1 cellular context compared by ENCODE assay signal in the genomic region with DNA sequence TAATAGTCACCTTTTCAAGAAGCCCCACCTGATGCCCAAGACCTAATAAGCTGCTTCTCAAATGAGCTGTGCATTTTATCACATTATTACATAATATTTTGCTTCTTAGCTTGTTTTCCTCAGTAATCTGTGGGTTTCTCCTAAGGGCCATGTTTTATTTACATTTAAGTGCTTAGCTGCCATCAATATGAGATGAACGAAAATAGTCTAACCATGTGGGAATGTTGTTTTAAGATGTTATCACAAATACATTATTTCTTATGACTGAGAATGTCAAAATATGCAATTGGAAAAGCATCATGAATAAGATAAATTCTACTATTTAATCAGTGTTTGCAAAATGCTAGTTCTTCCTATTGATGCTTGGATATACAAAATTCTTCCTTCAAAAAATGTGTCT.
TF ChIP-seq lines count a peak whose summit lies in the region.

No MANE protein-coding gene starts in this region.

TF ChIP-seq in GM12878, 131 proteins besides CTCF, POLR2A, EP300 and RAD21 (continued from another document):
- TF ChIP-seq, protein P1, sequence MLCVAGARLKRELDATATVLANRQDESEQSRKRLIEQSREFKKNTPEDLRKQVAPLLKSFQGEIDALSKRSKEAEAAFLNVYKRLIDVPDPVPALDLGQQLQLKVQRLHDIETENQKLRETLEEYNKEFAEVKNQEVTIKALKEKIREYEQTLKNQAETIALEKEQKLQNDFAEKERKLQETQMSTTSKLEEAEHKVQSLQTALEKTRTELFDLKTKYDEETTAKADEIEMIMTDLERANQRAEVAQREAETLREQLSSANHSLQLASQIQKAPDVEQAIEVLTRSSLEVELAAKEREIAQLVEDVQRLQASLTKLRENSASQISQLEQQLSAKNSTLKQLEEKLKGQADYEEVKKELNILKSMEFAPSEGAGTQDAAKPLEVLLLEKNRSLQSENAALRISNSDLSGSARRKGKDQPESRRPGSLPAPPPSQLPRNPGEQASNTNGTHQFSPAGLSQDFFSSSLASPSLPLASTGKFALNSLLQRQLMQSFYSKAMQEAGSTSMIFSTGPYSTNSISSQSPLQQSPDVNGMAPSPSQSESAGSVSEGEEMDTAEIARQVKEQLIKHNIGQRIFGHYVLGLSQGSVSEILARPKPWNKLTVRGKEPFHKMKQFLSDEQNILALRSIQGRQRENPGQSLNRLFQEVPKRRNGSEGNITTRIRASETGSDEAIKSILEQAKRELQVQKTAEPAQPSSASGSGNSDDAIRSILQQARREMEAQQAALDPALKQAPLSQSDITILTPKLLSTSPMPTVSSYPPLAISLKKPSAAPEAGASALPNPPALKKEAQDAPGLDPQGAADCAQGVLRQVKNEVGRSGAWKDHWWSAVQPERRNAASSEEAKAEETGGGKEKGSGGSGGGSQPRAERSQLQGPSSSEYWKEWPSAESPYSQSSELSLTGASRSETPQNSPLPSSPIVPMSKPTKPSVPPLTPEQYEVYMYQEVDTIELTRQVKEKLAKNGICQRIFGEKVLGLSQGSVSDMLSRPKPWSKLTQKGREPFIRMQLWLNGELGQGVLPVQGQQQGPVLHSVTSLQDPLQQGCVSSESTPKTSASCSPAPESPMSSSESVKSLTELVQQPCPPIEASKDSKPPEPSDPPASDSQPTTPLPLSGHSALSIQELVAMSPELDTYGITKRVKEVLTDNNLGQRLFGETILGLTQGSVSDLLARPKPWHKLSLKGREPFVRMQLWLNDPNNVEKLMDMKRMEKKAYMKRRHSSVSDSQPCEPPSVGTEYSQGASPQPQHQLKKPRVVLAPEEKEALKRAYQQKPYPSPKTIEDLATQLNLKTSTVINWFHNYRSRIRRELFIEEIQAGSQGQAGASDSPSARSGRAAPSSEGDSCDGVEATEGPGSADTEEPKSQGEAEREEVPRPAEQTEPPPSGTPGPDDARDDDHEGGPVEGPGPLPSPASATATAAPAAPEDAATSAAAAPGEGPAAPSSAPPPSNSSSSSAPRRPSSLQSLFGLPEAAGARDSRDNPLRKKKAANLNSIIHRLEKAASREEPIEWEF (IDR thresholded peaks at IDR 0.05; ENCODE audit: insufficient replicate concordance, low read depth, low read length), result no peak
- TF ChIP-seq CREM (IDR thresholded peaks at IDR 0.05; ENCODE audit: low read depth), result no peak
TF ChIP-seq in GM12878: peak in this region for 0.
